Comparison of ENCODE assay signal across 8 cellular contexts in the genomic region with DNA sequence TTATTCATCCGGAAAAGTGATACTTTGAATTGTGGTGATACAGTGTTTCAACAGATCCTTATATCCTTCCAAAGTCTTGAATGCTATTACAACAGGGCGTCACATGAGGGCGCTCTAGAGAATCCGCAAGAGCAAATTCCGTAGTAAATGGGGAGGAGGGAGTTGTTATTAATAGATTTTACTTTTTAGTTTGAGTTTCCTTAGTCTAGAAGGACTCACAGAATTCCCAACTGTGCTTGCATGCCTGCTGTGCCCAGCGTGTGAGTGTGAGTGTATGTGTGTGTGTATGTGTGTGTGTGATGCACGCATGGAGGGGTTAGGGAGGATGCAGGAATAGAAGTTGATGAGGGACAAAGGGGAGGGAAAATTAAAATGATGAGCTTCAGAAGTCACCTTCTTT.
DNase-seq lines count a peak whose midpoint lies in the region; ATAC-seq, FAIRE-seq and TF ChIP-seq lines count a peak whose summit lies in the region.

No MANE protein-coding gene starts in this region.

- peaks cover 0 to 10% (median 10%) of the 10 kb centered on the region in 4 donors for H3K4me1 ChIP-seq in upper lobe of left lung

- POLR2A ChIA-PET in AG04450 (lab: Yijun Ruan, JAX): no interaction called here

- no peak for FAIRE-seq in bronchial epithelial cell (lab: Jason Lieb, UNC)

- H3K4me3 ChIP-seq in AG04450 (ENCODE audit: low read depth, low read length) (no peak overlapping the region), bronchial epithelial cell (ENCODE audit: low read depth, low read length) (no peak overlapping the region), upper lobe of left lung (no peak overlapping the region)

- ATAC-seq in upper lobe of left lung (ENCODE audit: low FRiP score in 2 of 2): peak; percentile 54 to 67
- ATAC-seq in GM21619 (IDR thresholded peaks at IDR 0.05; ENCODE audit: unreplicated experiment): no peak
- no peak for ATAC-seq in GM21360 (IDR thresholded peaks at IDR 0.05; ENCODE audit: unreplicated experiment)

- peak; percentile 37 for DNase-seq in AG04450 (ENCODE audit: low read depth, low spot score)
- peak; percentile 59 for DNase-seq in NCI-H748 (lab: John Stamatoyannopoulos, UW; ENCODE audit: unreplicated experiment)
- peak; percentile 58 for DNase-seq in bronchial epithelial cell (ENCODE audit: low read depth)
- peak; percentile 56 for DNase-seq in kidney tubule cell (ENCODE audit: low spot score)
- no peak for DNase-seq in upper lobe of left lung

- H3K9me3 ChIP-seq in AG04450 (ENCODE audit: control insufficient read depth, insufficient read depth, low read length) (no peaks in the 10 kb centered on the region), upper lobe of left lung (no peaks in the 10 kb centered on the region)

- TF ChIP-seq EP300 in upper lobe of left lung (IDR thresholded peaks at IDR 0.05): no peak

- no peaks in the 10 kb centered on the region for H3K36me3 ChIP-seq in bronchial epithelial cell (ENCODE audit: control insufficient read depth, insufficient read depth, low read length)
- H3K36me3 ChIP-seq in upper lobe of left lung: no peaks in the 10 kb centered on the region

- no peaks in the 10 kb centered on the region for H3K27me3 ChIP-seq in AG04450 (ENCODE audit: control insufficient read depth, insufficient read depth, low read length)
- H3K27me3 ChIP-seq in bronchial epithelial cell (ENCODE audit: control insufficient read depth, insufficient read depth, low read length): no peaks in the 10 kb centered on the region
- no peaks in the 10 kb centered on the region for H3K27me3 ChIP-seq in upper lobe of left lung

- peak; percentile 84 for TF ChIP-seq CTCF in AG04450 (IDR thresholded peaks at IDR 0.05; ENCODE audit: low read depth, low read length)
- TF ChIP-seq CTCF in GM12874 (IDR thresholded peaks at IDR 0.05; ENCODE audit: insufficient read depth, low read depth, low read length): peak; percentile 65
- peak; percentile 61 for TF ChIP-seq CTCF in bronchial epithelial cell (IDR thresholded peaks at IDR 0.05; ENCODE audit: insufficient read depth, low read length, severe bottlenecking)
- TF ChIP-seq CTCF in upper lobe of left lung (IDR thresholded peaks at IDR 0.05): peak; percentile 10 to 70 (median 57)

- 32 to 37% methylated on average over 7 of the region's 7 CpGs for WGBS in upper lobe of left lung, 2 donors

- no peak overlapping the region for H3K27ac ChIP-seq in AG04450 (ENCODE audit: low read depth, low read length)
- peak overlapping the region in 1 of 4 donors; percentile 17 for H3K27ac ChIP-seq in upper lobe of left lung

- CTCF ChIA-PET in AG04450 (lab: Charles Lee): interaction anchor here (0.6 to 5.4 kb wide), 32 partner anchors 8 to 518 kb away, joined by 3 to 102 read pairs (median 4); no protein-coding TSS in a partner anchor

- no peak for TF ChIP-seq POLR2A in upper lobe of left lung (IDR thresholded peaks at IDR 0.05)

Comparison
In these comparisons a context has a peak if more than half of its experiments do, and no peak if none do; other contexts are left out.
1. DNase-seq: peak in AG04450 (single experiment), NCI-H748 (single experiment), bronchial epithelial cell (single experiment) and kidney tubule cell (single experiment); none in upper lobe of left lung (0 of 2).
2. ATAC-seq: peak in upper lobe of left lung (2 of 2); none in GM21619 (single experiment) and GM21360 (single experiment).
3. Peak in every context shown above with its lines, with median percentiles within 50 percentile points of each other: CTCF ChIP-seq.